In the genomic region with DNA sequence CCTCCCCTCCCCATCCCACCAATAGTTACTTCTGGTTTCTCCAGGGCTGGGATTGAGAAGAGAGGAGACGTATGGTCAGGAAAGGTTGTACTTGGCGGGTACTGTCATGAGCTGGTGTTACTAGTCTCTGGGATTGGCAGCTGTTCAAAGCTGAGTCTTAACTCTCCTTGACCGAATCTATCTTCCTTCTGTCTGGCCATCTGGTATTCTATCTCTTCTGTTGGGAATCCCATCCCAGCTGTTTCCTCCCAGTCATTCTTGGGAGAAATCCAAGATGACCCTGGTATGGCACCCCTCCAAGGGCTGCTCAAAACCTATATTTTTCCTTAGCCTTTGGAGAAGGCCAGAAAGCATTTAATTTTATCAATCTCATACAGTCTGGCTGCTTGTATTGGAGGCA, we compare ENCODE assay signal across 23 cellular contexts.
"Had no signal": no experiment of that assay in that cellular context is flagged by ENCODE, and none has a peak within 500 bp of the region (broad histone marks: within the 10 kb centered on the region; RNA-seq: fewer than 3 reads in every experiment).

No MANE protein-coding gene starts in this region.

- DNase-seq: activated CD4-positive, alpha-beta memory T cell treated with anti-CD3 and anti-CD28 coated beads, Interleukin-2, amount 10 ng/mL, durations not matched to agents 7 days and 5 days; activated CD4-positive, alpha-beta T cell treated with anti-CD3 and anti-CD28 coated beads, Interleukin-2, amount 10 ng/mL, durations not matched to agents 24 days and 14 days; activated effector memory CD4-positive, alpha-beta T cell treated with Interleukin-2 at 50 U/mL for 16 hours; activated naive CD4-positive, alpha-beta T cell treated with anti-CD3 and anti-CD28 coated beads for 36 hours; activated naive CD8-positive, alpha-beta T cell treated with anti-CD3 and anti-CD28 coated beads, Interleukin-2, amount 10 ng/mL, durations not matched to agents 7 days and 5 days; activated T-cell treated with anti-CD3 and anti-CD28 coated beads, Interleukin-2, amount 50 U/mL, for 72 hours; amniotic stem cell; effector CD8-positive, alpha-beta T cell; foreskin melanocyte; kidney; left lung; midbrain; natural killer cell; ovary; psoas muscle; stimulated activated CD4-positive, alpha-beta T cell treated with anti-CD3 and anti-CD28 coated beads, Interleukin-4, amount 100 ng/mL, for 24 hours; substantia nigra; thyroid gland; upper lobe of right lung had no signal

- H3K9me3 Mint-ChIP-seq: activated CD4-positive, alpha-beta memory T cell treated with anti-CD3 and anti-CD28 coated beads, Interleukin-2, amount 10 ng/mL, durations not matched to agents 7 days and 5 days; activated CD4-positive, alpha-beta T cell treated with anti-CD3 and anti-CD28 coated beads, Interleukin-2, amount 10 ng/mL, durations not matched to agents 24 days and 14 days; activated naive CD4-positive, alpha-beta T cell treated with anti-CD3 and anti-CD28 coated beads for 36 hours; activated naive CD8-positive, alpha-beta T cell treated with anti-CD3 and anti-CD28 coated beads, Interleukin-2, amount 10 ng/mL, durations not matched to agents 7 days and 5 days; activated T-cell treated with anti-CD3 and anti-CD28 coated beads, Interleukin-2, amount 50 U/mL, for 72 hours; dendritic cell treated with granulocyte-macrophage colony-stimulating factor and Interleukin-4, amounts not matched to agents 40 ng/mL and 50 ng/mL, for 4 days; natural killer cell; stimulated activated naive CD8-positive, alpha-beta T cell treated with anti-CD3 and anti-CD28 coated beads, Interleukin-15, Interleukin-2, amounts not matched to agents 100 ng/mL and 50 ng/mL, for 24 hours had no signal

- H3K4me3 ChIP-seq: cardiac muscle cell, left lung, ovary, psoas muscle, right atrium auricular region, thyroid gland, upper lobe of right lung had no signal

- H3K27ac Mint-ChIP-seq: activated CD4-positive, alpha-beta memory T cell treated with anti-CD3 and anti-CD28 coated beads, Interleukin-2, amount 10 ng/mL, durations not matched to agents 7 days and 5 days; activated CD4-positive, alpha-beta T cell treated with anti-CD3 and anti-CD28 coated beads, Interleukin-2, amount 10 ng/mL, durations not matched to agents 24 days and 14 days; activated naive CD4-positive, alpha-beta T cell treated with anti-CD3 and anti-CD28 coated beads for 36 hours; activated naive CD8-positive, alpha-beta T cell treated with anti-CD3 and anti-CD28 coated beads, Interleukin-2, amount 10 ng/mL, durations not matched to agents 7 days and 5 days; activated T-cell treated with anti-CD3 and anti-CD28 coated beads, Interleukin-2, amount 50 U/mL, for 72 hours; dendritic cell treated with granulocyte-macrophage colony-stimulating factor and Interleukin-4, amounts not matched to agents 40 ng/mL and 50 ng/mL, for 4 days; natural killer cell; stimulated activated naive CD8-positive, alpha-beta T cell treated with anti-CD3 and anti-CD28 coated beads, Interleukin-15, Interleukin-2, amounts not matched to agents 100 ng/mL and 50 ng/mL, for 24 hours had no signal

- H3K4me1 Mint-ChIP-seq: activated CD4-positive, alpha-beta memory T cell treated with anti-CD3 and anti-CD28 coated beads, Interleukin-2, amount 10 ng/mL, durations not matched to agents 7 days and 5 days; activated CD4-positive, alpha-beta T cell treated with anti-CD3 and anti-CD28 coated beads, Interleukin-2, amount 10 ng/mL, durations not matched to agents 24 days and 14 days; activated naive CD8-positive, alpha-beta T cell treated with anti-CD3 and anti-CD28 coated beads, Interleukin-2, amount 10 ng/mL, durations not matched to agents 7 days and 5 days; natural killer cell had no signal

- H3K27me3 Mint-ChIP-seq: activated CD4-positive, alpha-beta memory T cell treated with anti-CD3 and anti-CD28 coated beads, Interleukin-2, amount 10 ng/mL, durations not matched to agents 7 days and 5 days; activated CD4-positive, alpha-beta T cell treated with anti-CD3 and anti-CD28 coated beads, Interleukin-2, amount 10 ng/mL, durations not matched to agents 24 days and 14 days; activated naive CD8-positive, alpha-beta T cell treated with anti-CD3 and anti-CD28 coated beads, Interleukin-2, amount 10 ng/mL, durations not matched to agents 7 days and 5 days; dendritic cell treated with granulocyte-macrophage colony-stimulating factor and Interleukin-4, amounts not matched to agents 40 ng/mL and 50 ng/mL, for 4 days; stimulated activated naive CD8-positive, alpha-beta T cell treated with anti-CD3 and anti-CD28 coated beads, Interleukin-15, Interleukin-2, amounts not matched to agents 100 ng/mL and 50 ng/mL, for 24 hours had no signal

- H3K36me3 Mint-ChIP-seq: activated naive CD8-positive, alpha-beta T cell treated with anti-CD3 and anti-CD28 coated beads, Interleukin-2, amount 10 ng/mL, durations not matched to agents 7 days and 5 days; natural killer cell had no signal

- H3K4me3 Mint-ChIP-seq: activated CD4-positive, alpha-beta memory T cell treated with anti-CD3 and anti-CD28 coated beads, Interleukin-2, amount 10 ng/mL, durations not matched to agents 7 days and 5 days; activated CD4-positive, alpha-beta T cell treated with anti-CD3 and anti-CD28 coated beads, Interleukin-2, amount 10 ng/mL, durations not matched to agents 24 days and 14 days; activated naive CD4-positive, alpha-beta T cell treated with anti-CD3 and anti-CD28 coated beads for 36 hours; activated naive CD8-positive, alpha-beta T cell treated with anti-CD3 and anti-CD28 coated beads, Interleukin-2, amount 10 ng/mL, durations not matched to agents 7 days and 5 days; activated T-cell treated with anti-CD3 and anti-CD28 coated beads, Interleukin-2, amount 50 U/mL, for 72 hours; dendritic cell treated with granulocyte-macrophage colony-stimulating factor and Interleukin-4, amounts not matched to agents 40 ng/mL and 50 ng/mL, for 4 days; natural killer cell; stimulated activated naive CD8-positive, alpha-beta T cell treated with anti-CD3 and anti-CD28 coated beads, Interleukin-15, Interleukin-2, amounts not matched to agents 100 ng/mL and 50 ng/mL, for 24 hours had no signal
